Comparison of ENCODE assay signal across 13 cellular contexts in genomic region chr12:75444444-75445136, GRCh38. TPM values are rescaled to one million over a fixed set of nuclear protein-coding genes. Genes with fewer than 3 reads are reported as not detected.
DNase-seq lines count a peak whose midpoint lies in the region; ATAC-seq, FAIRE-seq and TF ChIP-seq lines count a peak whose summit lies in the region.
"Had no signal": no experiment of that assay in that cellular context is flagged by ENCODE, and none has a peak within 500 bp of the region (broad histone marks: within the 10 kb centered on the region; RNA-seq: fewer than 3 reads in every experiment).

No MANE protein-coding gene starts in this region.

- no peak overlapping the region for H3K18ac ChIP-seq in H1 (ENCODE audit: extremely low read depth, low read length)

- no peaks in the 10 kb centered on the region for H3K79me2 ChIP-seq in H1 (ENCODE audit: control insufficient read depth in 1 of 2, insufficient read depth in 2 of 2, low read length in 2 of 2)

- TF ChIP-seq EP300 in H1 (IDR thresholded peaks at IDR 0.05; ENCODE audit: borderline replicate concordance in 1 of 2, low read depth in 2 of 2, low read length in 2 of 2), result no peak

- no peak for ATAC-seq in HG02885 (IDR thresholded peaks at IDR 0.05; ENCODE audit: poor library complexity, unreplicated experiment)
- no peak for ATAC-seq in left colon

- CTCF ChIA-PET in H1 (lab: Charles Lee; ENCODE audit: partially characterized antibody), result no interaction called here

- no peak overlapping the region for H3K56ac ChIP-seq in H1 (replicated peaks; ENCODE audit: insufficient read length, low read depth, low read length)

- H3K27ac ChIP-seq in H1 (ENCODE audit: low read depth, low read length) (no peak overlapping the region), neutrophil (peak overlapping the region; percentile 1)
- H3K27ac ChIP-seq: PC-9 had no signal

- H3K4me2 ChIP-seq in H1 (ENCODE audit: insufficient read depth in 1 of 2, low read depth in 2 of 2, low read length in 2 of 2), result no peak overlapping the region
- H3K4me2 ChIP-seq: PC-9 had no signal

- FAIRE-seq in H1 (lab: Jason Lieb, UNC), result no peak
- FAIRE-seq: D721Med, GM19239 had no signal

- H3K4me1 ChIP-seq in H1 (replicated peaks in 1 of 4; ENCODE audit: control insufficient read depth in 3 of 4, insufficient read depth in 4 of 4, low read length in 3 of 4) (no peaks in the 10 kb centered on the region), neutrophil (ENCODE audit: control insufficient read depth in 1 of 2, insufficient read depth in 1 of 2, low read depth in 1 of 2, low read length in 1 of 2) (no peaks in the 10 kb centered on the region)

- no peak overlapping the region for H4K8ac ChIP-seq in H1 (ENCODE audit: extremely low read depth, insufficient read depth, low read length)

- no peaks in the 10 kb centered on the region; the same call in 1 of the 2 replicates for H3K23me2 ChIP-seq in H1 (ENCODE audit: low read depth, low read length)

- H2AK5ac ChIP-seq in H1 (ENCODE audit: low read depth, low read length), result no peak overlapping the region

- H3K23ac ChIP-seq in H1 (ENCODE audit: insufficient read length), result no peak overlapping the region

- H3K27me3 ChIP-seq in H1 (replicated peaks in 1 of 4; ENCODE audit: control insufficient read depth in 3 of 4, extremely low read depth in 1 of 4, insufficient read depth in 3 of 4, low read length in 3 of 4), result no peaks in the 10 kb centered on the region
- no peaks in the 10 kb centered on the region for H3K27me3 ChIP-seq in neutrophil

- no peak overlapping the region for H4K91ac ChIP-seq in H1 (replicated peaks; ENCODE audit: insufficient read length, low read length)

- peak overlapping the region; percentile 85; the same call in 1 of the 2 replicates for H2AFZ ChIP-seq in H1 (ENCODE audit: low read length)
- H2AFZ ChIP-seq: PC-9 had no signal

- no peak for TF ChIP-seq RAD21 in H1 (IDR thresholded peaks at IDR 0.05 in 1 of 2, conservative IDR thresholded peaks at IDR 0.05 in 1 of 2; ENCODE audit: low read depth in 2 of 2, low read length in 2 of 2)

- DNase-seq in Daoy (ENCODE audit: low read depth), result peak; percentile 45
- peak; percentile 24 for DNase-seq in OCI-M1 (lab: John Stamatoyannopoulos, UW)
- no peak for DNase-seq in H1 (ENCODE audit: low read depth in 1 of 2, low spot score in 2 of 2)
- no peak for DNase-seq in HuH-7.5 (ENCODE audit: low spot score)
- DNase-seq in left colon, result no peak
- DNase-seq: activated naive CD8-positive, alpha-beta T cell treated with anti-CD3 and anti-CD28 coated beads for 36 hours; effector CD8-positive, alpha-beta T cell; retina had no signal

- H3K4me3 ChIP-seq in H1 (ENCODE audit: extremely low read depth in 1 of 4, insufficient read depth in 2 of 4, low read depth in 3 of 4, low read length in 4 of 4), result no peak overlapping the region
- no peak overlapping the region for H3K4me3 ChIP-seq in neutrophil (ENCODE audit: low read depth in 1 of 2, low read length in 1 of 2)
- H3K4me3 ChIP-seq: PC-9 had no signal

- H2BK120ac ChIP-seq in H1 (replicated peaks; ENCODE audit: low read depth, low read length), result no peak overlapping the region

- intact Hi-C loops in left colon (cut with DNase I, micrococcal nuclease), result no loop called here

- H3K9me3 ChIP-seq in H1 (ENCODE audit: insufficient read depth in 2 of 2, low read depth in 1 of 2, low read length in 1 of 2) (peaks cover 0 to 7% of the 10 kb centered on the region in 2 experiments; a peak in 2 of 4 replicates), neutrophil (no peaks in the 10 kb centered on the region)

- H4K20me1 ChIP-seq in H1 (replicated peaks in 1 of 2; ENCODE audit: control insufficient read depth in 1 of 2, insufficient read depth in 2 of 2, low read length in 2 of 2), result no peaks in the 10 kb centered on the region

- no peak overlapping the region for H3K9ac ChIP-seq in H1 (replicated peaks in 1 of 4; ENCODE audit: extremely low read depth in 1 of 4, low read depth in 3 of 4, low read length in 3 of 4)

- TF ChIP-seq CTCF in H1 (IDR thresholded peaks at IDR 0.05; ENCODE audit: control extremely low read depth in 1 of 3, insufficient read depth in 1 of 3, low read depth in 1 of 3, low read length in 3 of 3) (no peak), neutrophil (IDR thresholded peaks at IDR 0.05) (no peak)

- no peak overlapping the region for H3K4ac ChIP-seq in H1 (replicated peaks; ENCODE audit: insufficient read length, low read depth, low read length)

- H2BK15ac ChIP-seq in H1 (ENCODE audit: low read length), result no peak overlapping the region

- H3K36me3 ChIP-seq in H1 (ENCODE audit: control insufficient read depth in 2 of 4, insufficient read depth in 4 of 4, low read length in 3 of 4), result no peaks in the 10 kb centered on the region
- no peaks in the 10 kb centered on the region for H3K36me3 ChIP-seq in neutrophil

- no peak overlapping the region for H4K5ac ChIP-seq in H1 (ENCODE audit: insufficient read length, low read depth, low read length)

- no peaks in the 10 kb centered on the region for H3K79me1 ChIP-seq in H1 (ENCODE audit: low read depth, low read length)

- TF ChIP-seq POLR2A in H1 (IDR thresholded peaks at IDR 0.05; ENCODE audit: control extremely low read depth in 1 of 2, low read depth in 2 of 2, low read length in 2 of 2), result no peak

- POLR2A ChIA-PET in H1 (lab: Charles Lee; ENCODE audit: partially characterized antibody), result no interaction called here

- WGBS in H1 (ENCODE audit: extremely low coverage in 1 of 2, insufficient coverage in 1 of 2, insufficient read length in 1 of 2, insufficient replicate concordance in 2 of 2, low coverage in 1 of 2, low lambda C conversion rate in 2 of 2, missing lambda C conversion rate in 1 of 2), 2 experiments, result 94% methylated on average over 6 of the region's 6 CpGs; no CpG with 5 or more reads in 1 of the 2 experiments

- H2BK20ac ChIP-seq in H1 (ENCODE audit: low read length), result no peak overlapping the region

- no peak overlapping the region for H3K14ac ChIP-seq in H1 (ENCODE audit: insufficient read length)

- no peak overlapping the region for H2BK5ac ChIP-seq in H1 (ENCODE audit: low read depth, low read length)

- no peak overlapping the region for H2BK12ac ChIP-seq in H1 (ENCODE audit: low read depth, low read length)

TF ChIP-seq in H1, 55 proteins besides CTCF, POLR2A, EP300 and RAD21:
- TF ChIP-seq POU5F1 (IDR thresholded peaks at IDR 0.05; ENCODE audit: low read depth, low read length) (no peak), EZH2 (IDR thresholded peaks at IDR 0.05; ENCODE audit: low read depth, low read length, severe bottlenecking) (no peak), USF2 (IDR thresholded peaks at IDR 0.05; ENCODE audit: low read length) (no peak), SP1 (IDR thresholded peaks at IDR 0.05; ENCODE audit: low read depth, low read length) (no peak), CHD2 (IDR thresholded peaks at IDR 0.05; ENCODE audit: low read length) (no peak), JUND (IDR thresholded peaks at IDR 0.05; ENCODE audit: low read length) (no peak), HDAC6 (IDR thresholded peaks at IDR 0.05; ENCODE audit: low read depth, low read length) (no peak), TAF7 (optimal IDR thresholded peaks at IDR 0.05; ENCODE audit: borderline replicate concordance, low read depth, low read length) (no peak), CEBPB (IDR thresholded peaks at IDR 0.05; ENCODE audit: low read depth, low read length) (no peak), CREB1 (IDR thresholded peaks at IDR 0.05) (no peak)

RNA-seq across cellular contexts. Expression of gene GLIPR1, which starts 36.0 kb away (rescaled TPM):
- total RNA-seq in Daoy (2014; rRNA removed; shearing (Covaris generic)), result 71.9 and 73.3 TPM in 2 replicates
- total RNA-seq in H1 (2021; fragmentation: NEBNext Ultra II Directional; extraction: Animal tissue kit (Norgen Biotek cat#: 25700)), result 1.5 and 1.7 TPM in 2 replicates
- 0.09 and 0.23 TPM in 2 replicates for polyA plus RNA-seq in H1 (2011; rRNA removed)
- polyA plus RNA-seq in H1 (2011; cell fraction: cytosol; rRNA removed), result 0.10 TPM
- polyA plus RNA-seq in H1 (2011; cell fraction: nucleus; rRNA removed), result 0.44 TPM
- polyA plus RNA-seq in H1 (2012, experiment 1 of 2), result 0.16 to 1.0 TPM (median 0.30 TPM) in 4 replicates
- 0.09 TPM for polyA plus RNA-seq in H1 (2012, experiment 2 of 2)
- polyA plus RNA-seq in H1 (2013, experiment 1 of 2), result 1.3 TPM
- 1.2 TPM for polyA plus RNA-seq in H1 (2013, experiment 2 of 2)
- polyA minus RNA-seq in H1 (2011; rRNA and poly(A)+ RNA removed), result 0.47 and 0.63 TPM in 2 replicates
- not detected for polyA minus RNA-seq in H1 (2011; cell fraction: cytosol; rRNA and poly(A)+ RNA removed)
- 0.90 TPM for polyA minus RNA-seq in H1 (2011; cell fraction: nucleus; rRNA and poly(A)+ RNA removed)
- total RNA-seq in left colon, result 10 to 100 TPM in 1 of 2 donors, 1 to 10 TPM in 1; 4.3 to 12.5 TPM

RNA-seq across cellular contexts. Expression of gene GLIPR1L2, which starts 53.7 kb away (rescaled TPM):
- total RNA-seq in Daoy (2014; rRNA removed; shearing (Covaris generic)), result 1.8 TPM in 1 of 2 replicates, not detected in the other
- not detected in 2 replicates for total RNA-seq in H1 (2021; fragmentation: NEBNext Ultra II Directional; extraction: Animal tissue kit (Norgen Biotek cat#: 25700))
- polyA plus RNA-seq in H1 (2011; rRNA removed), result 0.09 and 0.24 TPM in 2 replicates
- polyA plus RNA-seq in H1 (2011; cell fraction: cytosol; rRNA removed), result 0.25 TPM
- polyA plus RNA-seq in H1 (2011; cell fraction: nucleus; rRNA removed), result 0.14 TPM
- polyA plus RNA-seq in H1 (2012, experiment 1 of 2), result 0.15 to 0.20 TPM in 2 of 4 replicates, not detected in the others
- polyA plus RNA-seq in H1 (2012, experiment 2 of 2), result not detected
- 0.06 TPM for polyA plus RNA-seq in H1 (2013, experiment 1 of 2)
- polyA plus RNA-seq in H1 (2013, experiment 2 of 2), result 0.22 TPM
- polyA minus RNA-seq in H1 (2011; rRNA and poly(A)+ RNA removed), result 0.16 and 0.54 TPM in 2 replicates
- not detected for polyA minus RNA-seq in H1 (2011; cell fraction: cytosol; rRNA and poly(A)+ RNA removed)
- polyA minus RNA-seq in H1 (2011; cell fraction: nucleus; rRNA and poly(A)+ RNA removed), result not detected
- total RNA-seq in left colon, result not detected
- total RNA-seq: activated naive CD8-positive, alpha-beta T cell treated with anti-CD3 and anti-CD28 coated beads for 36 hours; PC-9 had no signal

Comparison
In these comparisons a context has a peak if more than half of its experiments do, and no peak if none do; other contexts are left out.
1. DNase-seq: peak in Daoy (single experiment) and OCI-M1 (single experiment); none in H1 (0 of 2), HuH-7.5 (single experiment) and left colon (0 of 2).